8 cellular contexts compared by ENCODE assay signal in the genomic region with DNA sequence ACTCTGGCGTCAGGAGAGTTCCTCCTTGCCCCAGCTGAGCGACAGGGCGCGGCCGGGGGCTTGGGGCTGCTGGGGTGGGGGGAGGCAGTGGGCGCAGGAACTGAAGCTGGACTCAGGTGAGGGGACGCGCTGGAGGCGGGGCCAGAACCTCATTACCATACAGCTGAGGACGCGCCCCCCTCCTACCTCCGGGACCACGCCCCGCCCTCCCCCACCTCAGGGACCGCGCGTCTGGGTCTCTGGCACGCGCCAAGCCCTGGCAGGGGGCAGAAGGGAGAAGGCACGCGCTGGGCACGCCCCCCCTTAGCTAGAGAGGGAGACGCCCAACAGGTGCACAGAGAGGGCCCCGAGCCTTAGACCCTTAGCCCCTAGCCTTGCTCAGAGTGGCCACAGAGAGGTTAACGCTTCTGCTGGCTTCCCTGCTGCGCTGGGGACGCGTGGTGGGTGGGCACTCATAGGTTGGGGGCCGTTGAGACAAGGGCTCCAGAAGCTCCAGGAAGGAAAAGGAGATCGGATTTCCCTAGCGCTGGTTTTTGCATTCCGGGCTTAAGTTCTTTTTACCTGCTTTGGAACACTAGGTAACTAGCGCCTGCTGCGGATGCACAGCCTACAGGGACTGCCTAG. TPM values are rescaled to one million over a fixed set of nuclear protein-coding genes. Genes with fewer than 3 reads are reported as not detected.
A peak's percentile ranks its signal among the peaks of the same experiment; 100 is the strongest.
DNase-seq lines count a peak whose midpoint lies in the region; ATAC-seq, FAIRE-seq and TF ChIP-seq lines count a peak whose summit lies in the region.

No MANE protein-coding gene starts in this region.

- no peak for TF ChIP-seq POLR2A in stomach (IDR thresholded peaks at IDR 0.05)
- no peak for TF ChIP-seq POLR2A in H54 (IDR thresholded peaks at IDR 0.05; ENCODE audit: low read depth, low read length)

- peak overlapping the region; percentile 80 for H3K4me3 Mint-ChIP-seq in WTC11

- no peaks in the 10 kb centered on the region for H4K20me1 ChIP-seq in KMS-11 (ENCODE audit: insufficient read depth)

- no peaks in the 10 kb centered on the region for H3K79me2 ChIP-seq in KMS-11 (ENCODE audit: insufficient read depth, low read depth)

- peaks cover 100% of the 10 kb centered on the region for H3K27me3 Mint-ChIP-seq in WTC11 (ENCODE audit: low read depth)

- H3K36me3 ChIP-seq in BJ (ENCODE audit: control insufficient read depth, insufficient read depth, low read length) (0 out of 2 replicates have a peak, but pooled peaks cover 2% of the 10 kb centered on the region), KMS-11 (ENCODE audit: insufficient read depth) (no peaks in the 10 kb centered on the region), stomach (no peaks in the 10 kb centered on the region)

- H3K36me3 Mint-ChIP-seq in WTC11 = no peaks in the 10 kb centered on the region

- intact Hi-C loops in stomach (cut with DNase I; ENCODE audit: low total_unique reads) = no loop called here

- peak; percentile 38 for ATAC-seq in WTC11

- TF ChIP-seq EP300 in stomach (IDR thresholded peaks at IDR 0.05) = no peak

- H3K4me3 ChIP-seq in BJ (ENCODE audit: low read depth, low read length) = peak overlapping the region; percentile 51
- H3K4me3 ChIP-seq in KMS-11 (IDR thresholded peaks at IDR 0.05; ENCODE audit: insufficient read depth, low read depth, low read length) = no peak overlapping the region
- H3K4me3 ChIP-seq in iPS-18c (ENCODE audit: insufficient read depth, low read depth, low read length) = peak overlapping the region; percentile 45
- peak overlapping the region; percentile 49 to 75 (median 52) for H3K4me3 ChIP-seq in stomach

- DNase-seq in BJ (ENCODE audit: low read depth) (no peak), WTC11 (ENCODE audit: low spot score) (peak; percentile 83), stomach (no peak), inferior parietal cortex (ENCODE audit: extremely low spot score) (no peak), SW 1271 (lab: John Stamatoyannopoulos, UW) (no peak), H54 (ENCODE audit: insufficient read length, low spot score) (no peak)

- peak overlapping the region; percentile 94 for H3K4me2 ChIP-seq in KMS-11

- H3K27ac ChIP-seq in KMS-11 (no peak overlapping the region), stomach (peak overlapping the region in 3 of 5 donors; percentile 18 to 47 (median 26))

- no peak overlapping the region for H3K27ac Mint-ChIP-seq in WTC11

- FAIRE-seq in H54 (lab: Jason Lieb, UNC) = no peak

- CTCF ChIA-PET in BJ (lab: Yijun Ruan, JAX) = interaction anchor here (0.9 to 7.1 kb wide), 8 partner anchors 12 to 256 kb away, joined by 3 to 89 read pairs (median 11); a partner anchor contains a TSS
- CTCF ChIA-PET in WTC11 (lab: Charles Lee) = interaction anchor here (0.6 to 10.6 kb wide), 14 partner anchors 11 to 339 kb away, joined by 3 to 203 read pairs (median 6); a partner anchor contains a TSS

- POLR2A ChIA-PET in BJ (lab: Charles Lee) (interaction anchor here (0.7 kb wide), 1 partner anchor 27 kb away, joined by 3 read pairs; no protein-coding TSS in a partner anchor), WTC11 (lab: Charles Lee) (interaction anchor here (0.6 to 8.7 kb wide), 8 partner anchors 9 to 256 kb away, joined by 3 to 73 read pairs (median 4); a partner anchor contains a TSS)

- H2AFZ ChIP-seq in KMS-11 (ENCODE audit: low read depth) = peak overlapping the region; percentile 96

- H3K4me1 ChIP-seq in KMS-11 (ENCODE audit: low read depth, poor library complexity, severe bottlenecking) = peaks cover 25% of the 10 kb centered on the region
- peaks cover 54 to 79% (median 66%) of the 10 kb centered on the region in 4 donors for H3K4me1 ChIP-seq in stomach

- H3K4me1 Mint-ChIP-seq in WTC11 = peaks cover 30% of the 10 kb centered on the region

- peaks cover 3% of the 10 kb centered on the region for H3K9me3 ChIP-seq in iPS-18c (ENCODE audit: control insufficient read depth, insufficient read depth, low read length)
- no peaks in the 10 kb centered on the region for H3K9me3 ChIP-seq in stomach

- H3K27me3 ChIP-seq in BJ (ENCODE audit: control insufficient read depth, insufficient read depth, low read length) (peaks cover 33% of the 10 kb centered on the region), KMS-11 (ENCODE audit: insufficient read depth, low read depth) (peaks cover 28% of the 10 kb centered on the region), stomach (peaks cover 10 to 84% (median 69%) of the 10 kb centered on the region in 3 donors)

- 1% methylated on average over 11 to 34 of the region's 34 CpGs for WGBS in stomach, 5 donors

- no peak overlapping the region for H3K9ac ChIP-seq in KMS-11

- TF ChIP-seq CTCF in BJ (IDR thresholded peaks at IDR 0.05; ENCODE audit: insufficient read depth, low read depth, low read length) (no peak), KMS-11 (conservative IDR thresholded peaks at IDR 0.05; ENCODE audit: low read depth, low read length) (no peak), WTC11 (IDR thresholded peaks at IDR 0.05) (no peak), stomach (IDR thresholded peaks at IDR 0.05) (no peak)

- no peaks in the 10 kb centered on the region for H3K9me3 Mint-ChIP-seq in WTC11

TF ChIP-seq in WTC11, 78 proteins besides CTCF, POLR2A, EP300 and RAD21:
- TF ChIP-seq FOXK1 (CRISPR knock-in tag; IDR thresholded peaks at IDR 0.05) = no peak
- no peak for TF ChIP-seq ELF4 (CRISPR knock-in tag; IDR thresholded peaks at IDR 0.05; ENCODE audit: low read depth)
- no peak for TF ChIP-seq MXD4 (CRISPR knock-in tag; IDR thresholded peaks at IDR 0.05; ENCODE audit: borderline replicate concordance)
- peak; percentile 39; the same call in 1 of the 2 replicates for TF ChIP-seq SP1 (CRISPR knock-in tag; conservative IDR thresholded peaks at IDR 0.05)
- no peak for TF ChIP-seq MYBL2 (CRISPR knock-in tag; IDR thresholded peaks at IDR 0.05)
- 0 out of 2 replicates have a peak, but pooled peaks have one; percentile 25 for TF ChIP-seq FOXP1 (CRISPR knock-in tag; IDR thresholded peaks at IDR 0.05; ENCODE audit: borderline replicate concordance)
TF ChIP-seq in WTC11: peak in this region for 2.

RNA-seq across cellular contexts. Expression of a gene that starts 0.7 kb away (rescaled TPM):
- polyA plus RNA-seq in BJ (2011; rRNA removed) (0.32 and 0.47 TPM in 2 replicates), stomach (1 to 10 TPM in 2 of 3 donors, under 1 TPM in 1; 0.56 to 2.2 (median 1.5) TPM)
- polyA minus RNA-seq in BJ (2011; rRNA and poly(A)+ RNA removed) = 0.46 and 0.76 TPM in 2 replicates
- total RNA-seq in WTC11 (2021) (0.94 to 1.6 TPM (median 1.1 TPM) in 3 replicates), stomach (10 to 100 TPM in 1 of 5 donors, 1 to 10 TPM in 3, under 1 TPM in 1; 0.89 to 20.0 (median 3.3) TPM)

RNA-seq across cellular contexts. Expression of a gene that starts 24.8 kb away (rescaled TPM):
- polyA plus RNA-seq in BJ (2011; rRNA removed) = 107 and 155 TPM in 2 replicates
- 73.7 and 158 TPM in 2 replicates for polyA minus RNA-seq in BJ (2011; rRNA and poly(A)+ RNA removed)
- 17.2 to 31.0 TPM (median 17.7 TPM) in 3 replicates for total RNA-seq in WTC11 (2021)
- 10 to 100 TPM in 1 of 5 donors, 1 to 10 TPM in 4; 1.3 to 17.1 (median 2.9) TPM for total RNA-seq in stomach
- 10 to 100 TPM in 2 of 3 donors, 1 to 10 TPM in 1; 5.7 to 61.6 (median 25.5) TPM for polyA plus RNA-seq in stomach

RNA-seq across cellular contexts. Expression of a gene that starts 34.2 kb away (rescaled TPM):
- polyA plus RNA-seq in BJ (2011; rRNA removed) (18.2 and 28.4 TPM in 2 replicates), stomach (10 to 100 TPM in 1 of 3 donors, 1 to 10 TPM in 2; 5.7 to 10.8 (median 6.1) TPM)
- 39.8 and 61.1 TPM in 2 replicates for polyA minus RNA-seq in BJ (2011; rRNA and poly(A)+ RNA removed)
- total RNA-seq in WTC11 (2021) (22.0 to 27.3 TPM (median 24.1 TPM) in 3 replicates), stomach (10 to 100 TPM in 4 of 5 donors, 1 to 10 TPM in 1; 1.8 to 24.2 (median 20.3) TPM)

RNA-seq across cellular contexts. Expression of a gene that starts 54.4 kb away (rescaled TPM):
- polyA plus RNA-seq in BJ (2011; rRNA removed) (0.13 and 0.28 TPM in 2 replicates), stomach (10 to 100 TPM in 1 of 3 donors, 1 to 10 TPM in 2; 1.2 to 87.8 (median 1.4) TPM)
- polyA minus RNA-seq in BJ (2011; rRNA and poly(A)+ RNA removed) = 0.14 and 0.15 TPM in 2 replicates
- total RNA-seq in WTC11 (2021) (5.0 to 5.4 TPM (median 5.1 TPM) in 3 replicates), stomach (1 to 10 TPM in 4 of 5 donors, not detected in 1; 1.3 to 3.2 (median 1.7) TPM)
